ENCODE assay signal across 17 cellular contexts in the genomic region with DNA sequence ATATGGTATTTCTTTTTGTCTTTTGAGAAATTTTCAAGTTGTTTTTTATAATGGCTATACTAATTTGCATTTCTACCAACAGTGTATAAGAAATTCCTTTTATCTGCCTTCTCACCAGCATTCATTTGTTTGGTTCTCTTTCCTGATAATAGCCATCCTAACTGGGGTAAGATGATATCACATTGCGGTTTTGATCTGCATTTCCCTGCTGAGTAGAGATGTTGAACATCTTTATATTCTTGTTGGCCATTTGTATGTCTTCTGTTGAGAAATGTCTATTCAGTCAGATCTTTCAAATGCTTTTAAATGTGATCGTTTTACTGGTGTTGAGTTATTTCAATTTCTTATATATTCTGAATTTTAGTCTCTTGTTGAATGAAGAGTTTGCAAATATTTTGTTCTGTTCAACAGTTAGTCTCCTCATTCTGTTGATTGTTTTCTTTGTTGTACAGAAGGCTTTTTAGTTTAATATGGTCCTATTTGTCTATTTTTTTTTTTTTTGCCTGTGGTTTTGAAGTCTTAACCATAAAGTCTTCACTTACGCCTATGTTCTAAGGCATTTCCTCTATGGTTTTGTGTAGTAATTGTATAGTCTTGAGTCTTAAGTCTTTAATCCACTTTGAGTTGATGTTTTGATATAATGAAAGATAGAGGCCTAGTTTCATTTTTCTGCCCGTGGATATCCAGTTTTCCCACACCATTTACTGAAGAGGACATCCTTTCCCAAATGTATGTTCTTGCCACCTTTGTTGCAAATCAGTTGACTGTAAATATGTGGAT.
DNase-seq lines count a peak whose midpoint lies in the region; ATAC-seq and TF ChIP-seq lines count a peak whose summit lies in the region.
"Had no signal": no experiment of that assay in that cellular context is flagged by ENCODE, and none has a peak within 500 bp of the region (broad histone marks: within the 10 kb centered on the region; RNA-seq: fewer than 3 reads in every experiment).

No MANE protein-coding gene starts in this region.

- no peaks in the 10 kb centered on the region for H4K20me1 ChIP-seq in GM23248 (ENCODE audit: insufficient read depth)

- in situ Hi-C loops in GM23248 (cut with MboI), result no loop called here

- peaks cover 5% of the 10 kb centered on the region for H3K9me3 ChIP-seq in A673 (ENCODE audit: low read depth, low read length, poor library complexity, severe bottlenecking)
- no peaks in the 10 kb centered on the region for H3K9me3 ChIP-seq in GM23248 (ENCODE audit: low read depth)
- no peaks in the 10 kb centered on the region for H3K9me3 ChIP-seq in adipocyte (ENCODE audit: control insufficient read depth, low read length)
- no peaks in the 10 kb centered on the region for H3K9me3 ChIP-seq in left lung

- H3K9me3 Mint-ChIP-seq in Calu3 (ENCODE audit: low read depth, unreplicated experiment), result peaks cover 3% of the 10 kb centered on the region
- H3K9me3 Mint-ChIP-seq: CD4-positive, alpha-beta T cell had no signal

- H3F3A ChIP-seq in GM23248 (ENCODE audit: insufficient read depth), result no peaks in the 10 kb centered on the region

- H3K4me1 Mint-ChIP-seq in Calu3 (ENCODE audit: low read depth, unreplicated experiment), result no peaks in the 10 kb centered on the region
- H3K4me1 Mint-ChIP-seq: B cell had no signal

- DNase-seq in A673 (ENCODE audit: low spot score), result peak; percentile 63
- DNase-seq in GM23248, result no peak
- DNase-seq in adipocyte (ENCODE audit: low read depth), result peak; percentile 13
- DNase-seq in non-pigmented ciliary epithelial cell (ENCODE audit: low read depth), result peak; percentile 15
- no peak for DNase-seq in Calu3
- DNase-seq in activated CD4-positive, CD25-positive, alpha-beta regulatory T cell treated with anti-CD3 and anti-CD28 coated beads, Interleukin-2, amount 50 U/mL, for 72 hours, result no peak
- DNase-seq in Right ventricle myocardium superior, result no peak
- no peak for DNase-seq in left lung
- DNase-seq: 8988T; C1 segment of cervical spinal cord; CD4-positive, alpha-beta T cell; DMS153; DMS79 treated with DMSO at 0.1 percent for 48 hours; GDM1; HCEC 1CT; IMR-90 had no signal

- intact Hi-C loops in A673 (cut with micrococcal nuclease; ENCODE audit: unreplicated experiment) (no loop called here), Calu3 (cut with micrococcal nuclease; ENCODE audit: unreplicated experiment) (no loop called here), Right ventricle myocardium superior (cut with DNase I) (no loop called here), left lung (cut with DNase I) (no loop called here)

- 37 to 42% methylated on average over 4 of the region's 4 CpGs for WGBS in GM23248 (ENCODE audit: low coverage in 1 of 2, low lambda C conversion rate in 2 of 2, missing lambda C conversion rate in 2 of 2), 2 experiments

- H3K9me2 ChIP-seq in GM23248 (ENCODE audit: insufficient read depth), result no peaks in the 10 kb centered on the region

- H3K4me3 ChIP-seq in A673 (ENCODE audit: low read depth, low read length, poor library complexity, severe bottlenecking) (no peak overlapping the region), GM23248 (no peak overlapping the region), adipocyte (ENCODE audit: low read length) (no peak overlapping the region), left lung (no peak overlapping the region)

- H3K36me3 ChIP-seq in A673 (ENCODE audit: insufficient read depth, low read length, poor library complexity, severe bottlenecking) (no peaks in the 10 kb centered on the region), GM23248 (ENCODE audit: low read depth) (no peaks in the 10 kb centered on the region), adipocyte (ENCODE audit: control insufficient read depth, insufficient read depth, low read length, severe bottlenecking) (no peaks in the 10 kb centered on the region), left lung (no peaks in the 10 kb centered on the region)

- H3K27ac Mint-ChIP-seq in Calu3 (ENCODE audit: unreplicated experiment), result no peak overlapping the region
- H3K27ac Mint-ChIP-seq: B cell; CD4-positive, alpha-beta T cell had no signal

- H3K4me1 ChIP-seq in A673 (ENCODE audit: insufficient read depth, low read length, poor library complexity, severe bottlenecking) (no peaks in the 10 kb centered on the region), GM23248 (ENCODE audit: insufficient read depth) (no peaks in the 10 kb centered on the region), adipocyte (ENCODE audit: control insufficient read depth, insufficient read depth, low read length) (no peaks in the 10 kb centered on the region), left lung (no peaks in the 10 kb centered on the region)

- TF ChIP-seq CTCF in A673 (conservative IDR thresholded peaks at IDR 0.05; ENCODE audit: low read depth, low read length) (no peak), Calu3 (IDR thresholded peaks at IDR 0.05; ENCODE audit: unreplicated experiment) (no peak), left lung (IDR thresholded peaks at IDR 0.05) (no peak)

- H3K9ac ChIP-seq in GM23248, result no peak overlapping the region
- no peak overlapping the region for H3K9ac ChIP-seq in adipocyte (ENCODE audit: low read length)

- H3K27me3 Mint-ChIP-seq in Calu3 (ENCODE audit: unreplicated experiment), result no peaks in the 10 kb centered on the region
- H3K27me3 Mint-ChIP-seq: B cell; CD4-positive, alpha-beta T cell had no signal

- H3K36me3 Mint-ChIP-seq in Calu3 (ENCODE audit: insufficient read depth, unreplicated experiment), result no peaks in the 10 kb centered on the region

- H3K4me2 ChIP-seq in GM23248 (ENCODE audit: unreplicated experiment), result no peak overlapping the region

- no peak for ATAC-seq in Right ventricle myocardium superior (ENCODE audit: poor library complexity)
- no peak for ATAC-seq in left lung

- H3K4me3 Mint-ChIP-seq in Calu3 (ENCODE audit: low read depth, unreplicated experiment), result no peak overlapping the region
- H3K4me3 Mint-ChIP-seq: B cell; CD4-positive, alpha-beta T cell had no signal

- POLR2A ChIA-PET in A673 (lab: Charles Lee; ENCODE audit: low non-redundant PET), result no interaction called here

- no peaks in the 10 kb centered on the region for H3K79me2 ChIP-seq in GM23248 (ENCODE audit: insufficient read depth)

- peak overlapping the region; percentile 47; the same call in 1 of the 2 replicates for H2AFZ ChIP-seq in GM23248

- H3K27ac ChIP-seq in A673 (ENCODE audit: low read depth, low read length, poor library complexity, severe bottlenecking) (no peak overlapping the region), GM23248 (no peak overlapping the region), left lung (no peak overlapping the region)

- no TSS peak for BruUV-seq in A673 (replicated peaks; lab: Mats Ljungman, UMichigan)
- BruUV-seq in Calu3 (replicated peaks; lab: Mats Ljungman, UMichigan), result no TSS peak

- H3K27me3 ChIP-seq in A673 (replicated peaks; ENCODE audit: insufficient read depth, low read depth, low read length, poor library complexity) (no peaks in the 10 kb centered on the region), GM23248 (replicated peaks; ENCODE audit: insufficient read depth) (no peaks in the 10 kb centered on the region), adipocyte (replicated peaks; ENCODE audit: control insufficient read depth, insufficient read depth, low read length) (no peaks in the 10 kb centered on the region), left lung (no peaks in the 10 kb centered on the region)

- CTCF ChIA-PET in A673 (lab: Charles Lee), result no interaction called here
- CTCF ChIA-PET in Calu3 (lab: Charles Lee), result no interaction called here

Comparison
In these comparisons a context has a peak if more than half of its experiments do, and no peak if none do; other contexts are left out.
1. DNase-seq: peak in A673 (single experiment), adipocyte (single experiment) and non-pigmented ciliary epithelial cell (single experiment); none in GM23248 (single experiment), Calu3 (single experiment), activated CD4-positive, CD25-positive, alpha-beta regulatory T cell treated with anti-CD3 and anti-CD28 coated beads, Interleukin-2, amount 50 U/mL, for 72 hours (single experiment), Right ventricle myocardium superior (single experiment) and left lung (0 of 2).